In genomic region chr13:72620874-72621273, GRCh38 we compare ENCODE assay signal across 25 cellular contexts.
DNase-seq lines count a peak whose midpoint lies in the region; ATAC-seq, FAIRE-seq and TF ChIP-seq lines count a peak whose summit lies in the region.
"Had no signal": no experiment of that assay in that cellular context is flagged by ENCODE, and none has a peak within 500 bp of the region (broad histone marks: within the 10 kb centered on the region; RNA-seq: fewer than 3 reads in every experiment).

No MANE protein-coding gene starts in this region.

- no peaks in the 10 kb centered on the region for H3K4me1 Mint-ChIP-seq in natural killer cell treated with Interleukin-12 subunit alpha and Interleukin-12 subunit beta and Interleukin-15 and Interleukin-18, amount 100 ng/mL, for 72 hours (ENCODE audit: low read depth in 2 of 2)
- H3K4me1 Mint-ChIP-seq: CD4-positive, alpha-beta memory T cell; T-cell had no signal

- no peak overlapping the region for H3K4me3 Mint-ChIP-seq in natural killer cell treated with Interleukin-12 subunit alpha and Interleukin-12 subunit beta and Interleukin-15 and Interleukin-18, amount 100 ng/mL, for 72 hours
- H3K4me3 Mint-ChIP-seq: T-cell had no signal

- TF ChIP-seq POLR2A in GM12891 (IDR thresholded peaks at IDR 0.05; ENCODE audit: low read depth, low read length) (no peak), NB4 (IDR thresholded peaks at IDR 0.05; ENCODE audit: extremely low read depth, insufficient read length) (no peak)

- H3K4me3 ChIP-seq in NB4 (ENCODE audit: low read depth, low read length): no peak overlapping the region

- H3K36me3 Mint-ChIP-seq in natural killer cell treated with Interleukin-12 subunit alpha and Interleukin-12 subunit beta and Interleukin-15 and Interleukin-18, amount 100 ng/mL, for 72 hours: no peaks in the 10 kb centered on the region
- H3K36me3 Mint-ChIP-seq: CD4-positive, alpha-beta memory T cell; T-cell had no signal

- ATAC-seq in GM18502 (IDR thresholded peaks at IDR 0.05; ENCODE audit: poor library complexity, unreplicated experiment) (peak; percentile 62), GM21515 (IDR thresholded peaks at IDR 0.05; ENCODE audit: unreplicated experiment) (no peak), HG02870 (IDR thresholded peaks at IDR 0.05; ENCODE audit: unreplicated experiment) (no peak)
- no peak for ATAC-seq in natural killer cell treated with Interleukin-12 subunit alpha and Interleukin-12 subunit beta and Interleukin-15 and Interleukin-18, amount 100 ng/mL, for 72 hours
- ATAC-seq: T-cell had no signal

- no peak for TF ChIP-seq CTCF in NB4 (IDR thresholded peaks at IDR 0.05; ENCODE audit: low read depth, low read length)

- H3K27me3 Mint-ChIP-seq in natural killer cell treated with Interleukin-12 subunit alpha and Interleukin-12 subunit beta and Interleukin-15 and Interleukin-18, amount 100 ng/mL, for 72 hours: no peaks in the 10 kb centered on the region

- no peak for FAIRE-seq in GM12891 (lab: Jason Lieb, UNC)
- FAIRE-seq: G401.6, GM19239 had no signal

- peaks cover 10% of the 10 kb centered on the region for H3K9me3 Mint-ChIP-seq in natural killer cell treated with Interleukin-12 subunit alpha and Interleukin-12 subunit beta and Interleukin-15 and Interleukin-18, amount 100 ng/mL, for 72 hours
- H3K9me3 Mint-ChIP-seq: CD4-positive, alpha-beta memory T cell; T-cell had no signal

- DNase-seq in GM12891 (ENCODE audit: insufficient read length, low spot score): no peak
- DNase-seq in NB4 (ENCODE audit: low read depth): peak; percentile 8
- peak; percentile 52 for DNase-seq in myocyte (ENCODE audit: low read depth)
- no peak for DNase-seq in natural killer cell treated with Interleukin-12 subunit alpha and Interleukin-12 subunit beta and Interleukin-15 and Interleukin-18, amount 100 ng/mL, for 72 hours (ENCODE audit: low spot score)
- DNase-seq: C1 segment of cervical spinal cord; CD4-positive, alpha-beta memory T cell; COR-L47; DMS53; H7; IMR-90; KG1; MM.1S; NCI-H1105 treated with DMSO at 0.1 percent for 48 hours; NCI-H146; NCI-H1930; NCI-H2107; NCI-H446 treated with DMSO at 0.1 percent for 48 hours; NCI-H526; SK-N-SH; T-cell had no signal

- no peak overlapping the region for H3K27ac Mint-ChIP-seq in natural killer cell treated with Interleukin-12 subunit alpha and Interleukin-12 subunit beta and Interleukin-15 and Interleukin-18, amount 100 ng/mL, for 72 hours
- H3K27ac Mint-ChIP-seq: CD4-positive, alpha-beta memory T cell; T-cell had no signal

TF ChIP-seq in GM12891, 5 proteins besides CTCF, POLR2A, EP300 and RAD21:
- no peak for TF ChIP-seq PAX5 (IDR thresholded peaks at IDR 0.05; ENCODE audit: insufficient read depth, low read length, severe bottlenecking)
- TF ChIP-seq TAF1 (IDR thresholded peaks at IDR 0.05; ENCODE audit: low read depth, low read length): no peak
- no peak for TF ChIP-seq POU2F2 (IDR thresholded peaks at IDR 0.05; ENCODE audit: low read depth, low read length)
- peak; percentile 60 for TF ChIP-seq SPI1 (IDR thresholded peaks at IDR 0.05; ENCODE audit: low read depth, low read length)

Comparison
In these comparisons a context has a peak if more than half of its experiments do, and no peak if none do; other contexts are left out.
1. DNase-seq: peak in NB4 (single experiment) and myocyte (single experiment); none in GM12891 (single experiment) and natural killer cell treated with Interleukin-12 subunit alpha and Interleukin-12 subunit beta and Interleukin-15 and Interleukin-18, amount 100 ng/mL, for 72 hours (single experiment).